ENCODE assay signal across 1 cellular context in the genomic region with DNA sequence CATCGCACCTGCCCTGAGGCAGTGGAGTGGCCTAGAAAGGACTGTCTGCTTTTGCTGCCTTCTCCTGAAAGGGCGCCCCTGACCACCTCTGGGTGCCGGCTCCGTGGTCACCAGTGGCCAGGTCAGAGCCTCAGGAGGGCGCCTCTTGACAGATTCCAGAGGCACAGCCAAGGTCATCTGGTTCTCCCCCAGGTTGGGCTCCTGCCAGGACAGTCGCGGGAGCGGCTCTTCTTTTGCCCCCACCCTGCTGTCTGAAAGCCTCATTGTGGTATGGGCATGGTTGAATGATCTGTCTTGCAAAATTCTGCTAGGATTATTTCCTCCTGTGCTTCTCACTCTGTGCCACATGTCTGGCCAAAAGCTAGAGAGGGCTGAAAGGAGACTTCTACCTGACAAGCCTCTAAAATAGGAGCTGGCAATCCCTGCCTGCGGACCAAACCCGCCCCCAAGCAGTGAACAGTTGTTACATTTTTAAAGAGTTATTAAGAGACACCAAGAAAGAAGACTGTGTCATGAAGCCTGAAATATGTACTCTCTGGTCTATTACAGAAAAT.
TF ChIP-seq lines count a peak whose summit lies in the region.

No MANE protein-coding gene starts in this region.

TF ChIP-seq in GM12878, 131 proteins besides CTCF, POLR2A, EP300 and RAD21 (continued from another document):
- TF ChIP-seq, protein P1, sequence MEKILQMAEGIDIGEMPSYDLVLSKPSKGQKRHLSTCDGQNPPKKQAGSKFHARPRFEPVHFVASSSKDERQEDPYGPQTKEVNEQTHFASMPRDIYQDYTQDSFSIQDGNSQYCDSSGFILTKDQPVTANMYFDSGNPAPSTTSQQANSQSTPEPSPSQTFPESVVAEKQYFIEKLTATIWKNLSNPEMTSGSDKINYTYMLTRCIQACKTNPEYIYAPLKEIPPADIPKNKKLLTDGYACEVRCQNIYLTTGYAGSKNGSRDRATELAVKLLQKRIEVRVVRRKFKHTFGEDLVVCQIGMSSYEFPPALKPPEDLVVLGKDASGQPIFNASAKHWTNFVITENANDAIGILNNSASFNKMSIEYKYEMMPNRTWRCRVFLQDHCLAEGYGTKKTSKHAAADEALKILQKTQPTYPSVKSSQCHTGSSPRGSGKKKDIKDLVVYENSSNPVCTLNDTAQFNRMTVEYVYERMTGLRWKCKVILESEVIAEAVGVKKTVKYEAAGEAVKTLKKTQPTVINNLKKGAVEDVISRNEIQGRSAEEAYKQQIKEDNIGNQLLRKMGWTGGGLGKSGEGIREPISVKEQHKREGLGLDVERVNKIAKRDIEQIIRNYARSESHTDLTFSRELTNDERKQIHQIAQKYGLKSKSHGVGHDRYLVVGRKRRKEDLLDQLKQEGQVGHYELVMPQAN (conservative IDR thresholded peaks at IDR 0.05), result no peak
- peak; percentile 19; the same call in 1 of the 2 replicates for TF ChIP-seq IKZF1 (conservative IDR thresholded peaks at IDR 0.05)
- TF ChIP-seq RUNX3 (IDR thresholded peaks at IDR 0.05; ENCODE audit: low read length), result peak; percentile 27; the same call in 1 of the 2 replicates
- TF ChIP-seq, protein P2, sequence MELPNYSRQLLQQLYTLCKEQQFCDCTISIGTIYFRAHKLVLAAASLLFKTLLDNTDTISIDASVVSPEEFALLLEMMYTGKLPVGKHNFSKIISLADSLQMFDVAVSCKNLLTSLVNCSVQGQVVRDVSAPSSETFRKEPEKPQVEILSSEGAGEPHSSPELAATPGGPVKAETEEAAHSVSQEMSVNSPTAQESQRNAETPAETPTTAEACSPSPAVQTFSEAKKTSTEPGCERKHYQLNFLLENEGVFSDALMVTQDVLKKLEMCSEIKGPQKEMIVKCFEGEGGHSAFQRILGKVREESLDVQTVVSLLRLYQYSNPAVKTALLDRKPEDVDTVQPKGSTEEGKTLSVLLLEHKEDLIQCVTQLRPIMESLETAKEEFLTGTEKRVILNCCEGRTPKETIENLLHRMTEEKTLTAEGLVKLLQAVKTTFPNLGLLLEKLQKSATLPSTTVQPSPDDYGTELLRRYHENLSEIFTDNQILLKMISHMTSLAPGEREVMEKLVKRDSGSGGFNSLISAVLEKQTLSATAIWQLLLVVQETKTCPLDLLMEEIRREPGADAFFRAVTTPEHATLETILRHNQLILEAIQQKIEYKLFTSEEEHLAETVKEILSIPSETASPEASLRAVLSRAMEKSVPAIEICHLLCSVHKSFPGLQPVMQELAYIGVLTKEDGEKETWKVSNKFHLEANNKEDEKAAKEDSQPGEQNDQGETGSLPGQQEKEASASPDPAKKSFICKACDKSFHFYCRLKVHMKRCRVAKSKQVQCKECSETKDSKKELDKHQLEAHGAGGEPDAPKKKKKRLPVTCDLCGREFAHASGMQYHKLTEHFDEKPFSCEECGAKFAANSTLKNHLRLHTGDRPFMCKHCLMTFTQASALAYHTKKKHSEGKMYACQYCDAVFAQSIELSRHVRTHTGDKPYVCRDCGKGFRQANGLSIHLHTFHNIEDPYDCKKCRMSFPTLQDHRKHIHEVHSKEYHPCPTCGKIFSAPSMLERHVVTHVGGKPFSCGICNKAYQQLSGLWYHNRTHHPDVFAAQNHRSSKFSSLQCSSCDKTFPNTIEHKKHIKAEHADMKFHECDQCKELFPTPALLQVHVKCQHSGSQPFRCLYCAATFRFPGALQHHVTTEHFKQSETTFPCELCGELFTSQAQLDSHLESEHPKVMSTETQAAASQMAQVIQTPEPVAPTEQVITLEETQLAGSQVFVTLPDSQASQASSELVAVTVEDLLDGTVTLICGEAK (IDR thresholded peaks at IDR 0.05; ENCODE audit: borderline replicate concordance), result no peak
- TF ChIP-seq ZNF207 (IDR thresholded peaks at IDR 0.05; ENCODE audit: borderline replicate concordance), result no peak
- TF ChIP-seq, protein P3, sequence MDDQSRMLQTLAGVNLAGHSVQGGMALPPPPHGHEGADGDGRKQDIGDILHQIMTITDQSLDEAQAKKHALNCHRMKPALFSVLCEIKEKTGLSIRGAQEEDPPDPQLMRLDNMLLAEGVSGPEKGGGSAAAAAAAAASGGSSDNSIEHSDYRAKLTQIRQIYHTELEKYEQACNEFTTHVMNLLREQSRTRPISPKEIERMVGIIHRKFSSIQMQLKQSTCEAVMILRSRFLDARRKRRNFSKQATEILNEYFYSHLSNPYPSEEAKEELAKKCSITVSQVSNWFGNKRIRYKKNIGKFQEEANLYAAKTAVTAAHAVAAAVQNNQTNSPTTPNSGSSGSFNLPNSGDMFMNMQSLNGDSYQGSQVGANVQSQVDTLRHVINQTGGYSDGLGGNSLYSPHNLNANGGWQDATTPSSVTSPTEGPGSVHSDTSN (IDR thresholded peaks at IDR 0.05; ENCODE audit: insufficient replicate concordance, low read depth, low read length), result no peak
